12 cellular contexts compared by ENCODE assay signal in genomic region chr4:107870236-107870635, GRCh38. TPM values are rescaled to one million over a fixed set of nuclear protein-coding genes. Genes with fewer than 3 reads are reported as not detected.
DNase-seq lines count a peak whose midpoint lies in the region; TF ChIP-seq lines count a peak whose summit lies in the region.
"Had no signal": no experiment of that assay in that cellular context is flagged by ENCODE, and none has a peak within 500 bp of the region (broad histone marks: within the 10 kb centered on the region; RNA-seq: fewer than 3 reads in every experiment).

No MANE protein-coding gene starts in this region.

- H3K36me3 ChIP-seq in tibial nerve: no peaks in the 10 kb centered on the region
- H3K36me3 ChIP-seq: BLaER1 treated with 17β-estradiol and CSF1 and Interleukin-3, amounts not matched to agents 10 nM and 100 nM had no signal

- H3K4me1 ChIP-seq in tibial nerve: peaks cover 0 to 34% (median 0%) of the 10 kb centered on the region in 4 donors
- H3K4me1 ChIP-seq: BLaER1 treated with 17β-estradiol and CSF1 and Interleukin-3, amounts not matched to agents 10 nM and 100 nM had no signal

- no peaks in the 10 kb centered on the region for H3K9me3 ChIP-seq in tibial nerve
- H3K9me3 ChIP-seq: BLaER1 treated with 17β-estradiol and CSF1 and Interleukin-3, amounts not matched to agents 10 nM and 100 nM had no signal

- TF ChIP-seq CTCF in VCaP (conservative IDR thresholded peaks at IDR 0.05): no peak
- no peak for TF ChIP-seq CTCF in tibial nerve (IDR thresholded peaks at IDR 0.05)

- no peaks in the 10 kb centered on the region for H3K27me3 ChIP-seq in tibial nerve
- H3K27me3 ChIP-seq: BLaER1 treated with 17β-estradiol and CSF1 and Interleukin-3, amounts not matched to agents 10 nM and 100 nM had no signal

- peak; percentile 16 for DNase-seq in NCI-H1092 treated with DMSO at 0.1 percent for 48 hours (lab: John Stamatoyannopoulos, UW)
- DNase-seq in NCI-H1092 (lab: John Stamatoyannopoulos, UW): no peak
- peak; percentile 19 to 37 for DNase-seq in lung microvascular endothelial cell (ENCODE audit: low read depth in 2 of 2)
- DNase-seq in tibial nerve (ENCODE audit: low spot score in 2 of 2): no peak
- DNase-seq in HuH-7 (ENCODE audit: low spot score): no peak
- no peak for DNase-seq in A172 (ENCODE audit: low spot score)
- DNase-seq: CD4-positive, CD25-positive, alpha-beta regulatory T cell; H7; IMR-90 had no signal

- TF ChIP-seq EP300 in tibial nerve (IDR thresholded peaks at IDR 0.05): no peak

- H3K27ac ChIP-seq in VCaP: peak overlapping the region; percentile 83
- H3K27ac ChIP-seq in tibial nerve: peak overlapping the region in 3 of 4 donors; percentile 13 to 70 (median 15)
- H3K27ac ChIP-seq: BLaER1 treated with 17β-estradiol and CSF1 and Interleukin-3, amounts not matched to agents 10 nM and 100 nM; HL-60 had no signal

- TF ChIP-seq POLR2A in tibial nerve (IDR thresholded peaks at IDR 0.05): no peak

- WGBS in tibial nerve, 2 donors: 71 to 77% methylated on average over 6 of the region's 6 CpGs

- no peak overlapping the region for H3K4me3 ChIP-seq in tibial nerve
- H3K4me3 ChIP-seq: BLaER1 treated with 17β-estradiol and CSF1 and Interleukin-3, amounts not matched to agents 10 nM and 100 nM had no signal

RNA-seq across cellular contexts. Expression of gene SGMS2, which starts 45.5 kb away (rescaled TPM):
- total RNA-seq in lung microvascular endothelial cell (31.8 and 35.5 TPM in 2 replicates), tibial nerve (100 to 1,000 TPM in 2 of 4 donors, 10 to 100 TPM in 2; 76.6 to 179 (median 127) TPM)
- 29.4 and 50.3 TPM in 2 replicates for total RNA-seq in A172 (2014; rRNA removed; shearing (Covaris generic))
- total RNA-seq: CD4-positive, CD25-positive, alpha-beta regulatory T cell had no signal

Comparison
In these comparisons a context has a peak if more than half of its experiments do, and no peak if none do; other contexts are left out.
1. DNase-seq: peak in NCI-H1092 treated with DMSO at 0.1 percent for 48 hours (single experiment) and lung microvascular endothelial cell (2 of 2); none in NCI-H1092 (single experiment), tibial nerve (0 of 2), HuH-7 (single experiment) and A172 (single experiment).